In the genomic region with DNA sequence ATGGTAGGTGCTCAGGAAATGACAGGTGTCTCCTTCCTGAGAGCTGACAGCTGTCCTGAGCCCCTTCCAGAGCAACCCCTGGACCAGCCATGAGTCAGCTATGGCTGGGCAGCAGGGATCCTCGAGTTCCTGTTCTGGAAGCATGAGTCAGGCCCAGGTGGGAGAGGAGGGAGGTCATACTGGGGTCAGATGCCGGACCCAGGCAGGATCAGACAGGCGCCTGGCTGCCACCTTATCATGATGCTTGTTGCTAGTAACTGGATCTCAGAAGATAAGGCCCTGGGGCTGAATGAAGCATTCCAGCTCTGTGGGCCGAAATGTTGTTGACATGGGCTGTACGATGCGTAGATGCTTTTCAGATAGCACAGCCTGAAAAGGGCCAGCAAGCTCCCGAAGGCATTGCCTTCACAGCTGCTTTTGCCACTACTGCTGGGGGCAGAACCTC, we compare ENCODE assay signal across 12 cellular contexts. TPM values are rescaled to one million over a fixed set of nuclear protein-coding genes. Genes with fewer than 3 reads are reported as not detected.
A peak's percentile ranks its signal among the peaks of the same experiment; 100 is the strongest.
DNase-seq lines count a peak whose midpoint lies in the region; ATAC-seq and TF ChIP-seq lines count a peak whose summit lies in the region.
"Had no signal": no experiment of that assay in that cellular context is flagged by ENCODE, and none has a peak within 500 bp of the region (broad histone marks: within the 10 kb centered on the region; RNA-seq: fewer than 3 reads in every experiment).

No MANE protein-coding gene starts in this region.

- H3K36me3 ChIP-seq in Panc1 (ENCODE audit: control insufficient read depth, insufficient read depth, low read length) (no peaks in the 10 kb centered on the region), psoas muscle (ENCODE audit: insufficient read depth in 1 of 2, low read depth in 1 of 2) (no peaks in the 10 kb centered on the region)

- intact Hi-C loops in Panc1 (cut with micrococcal nuclease; ENCODE audit: unreplicated experiment) = no loop called here
- intact Hi-C loops in psoas muscle (cut with DNase I) = no loop called here

- CTCF ChIA-PET in Panc1 (lab: Charles Lee) = interaction anchor here (0.6 to 1.3 kb wide), 4 partner anchors 63 to 702 kb away, joined by 3 to 16 read pairs (median 4); no protein-coding TSS in a partner anchor

- POLR2A ChIA-PET in Panc1 (lab: Charles Lee) = interaction anchor here (0.6 kb wide), 1 partner anchor 109 kb away, joined by 3 read pairs; no protein-coding TSS in a partner anchor

- BruUV-seq in Panc1 (replicated peaks; lab: Mats Ljungman, UMichigan) = no TSS peak

- ATAC-seq in Panc1 (peak; percentile 79), psoas muscle (peak in 3 of 4 donors; percentile 61 to 70 (median 68)), GM18519 (IDR thresholded peaks at IDR 0.05; ENCODE audit: low FRiP score, unreplicated experiment) (no peak), HG02840 (IDR thresholded peaks at IDR 0.05; ENCODE audit: low FRiP score, unreplicated experiment) (no peak)
- ATAC-seq: Right ventricle myocardium inferior had no signal

- no peak overlapping the region for H3K4me3 ChIP-seq in Panc1 (ENCODE audit: low read depth in 2 of 2, low read length in 2 of 2)
- H3K4me3 ChIP-seq in epithelial cell of proximal tubule (ENCODE audit: low read depth, low read length) = no peak overlapping the region
- H3K4me3 ChIP-seq in psoas muscle = no peak overlapping the region

- in situ Hi-C loops in Panc1 (cut with HindIII; ENCODE audit: low pct_unique_long_range_greater_than_20kb, low sequenced_read_pairs) = no loop called here

- H3K27ac ChIP-seq in Panc1 (ENCODE audit: low read length) (peak overlapping the region; percentile 91), psoas muscle (no peak overlapping the region)

- WGBS in psoas muscle, 3 donors = 73 to 76% (median 75%) methylated on average over 7 of the region's 7 CpGs

- H3K4me1 ChIP-seq in Panc1 (ENCODE audit: control insufficient read depth, insufficient read depth, low read length) (peaks cover 43% of the 10 kb centered on the region), psoas muscle (peaks cover 4% of the 10 kb centered on the region)

- DNase-seq in ELR (ENCODE audit: low read depth) (peak; percentile 92), Panc1 (ENCODE audit: low read depth, low spot score) (peak; percentile 60), epithelial cell of proximal tubule (ENCODE audit: low read depth) (peak; percentile 49), psoas muscle (no peak), NCI-H2029 (lab: John Stamatoyannopoulos, UW) (no peak), activated gamma-delta T cell treated with Interleukin-2 at 50 U/mL for 16 hours (no peak)
- DNase-seq: activated CD8-positive, alpha-beta memory T cell treated with anti-CD3 and anti-CD28 coated beads, Interleukin-2, amount 50 U/mL, for 4 hours; DMS 273 treated with DMSO at 0.1 percent for 48 hours had no signal

- no peaks in the 10 kb centered on the region for H3K27me3 ChIP-seq in Panc1 (ENCODE audit: control insufficient read depth, insufficient read depth, low read length)
- H3K27me3 ChIP-seq in psoas muscle (ENCODE audit: insufficient read depth in 3 of 3, low read length in 2 of 3) = no peaks in the 10 kb centered on the region

- TF ChIP-seq CTCF in Panc1 (IDR thresholded peaks at IDR 0.05) = no peak
- no peak for TF ChIP-seq CTCF in epithelial cell of proximal tubule (conservative IDR thresholded peaks at IDR 0.05; ENCODE audit: low read depth, low read length)
- no peak for TF ChIP-seq CTCF in psoas muscle (IDR thresholded peaks at IDR 0.05)

- no peaks in the 10 kb centered on the region for H3K9me3 ChIP-seq in Panc1 (ENCODE audit: control insufficient read depth, insufficient read depth, low read depth, low read length)
- no peaks in the 10 kb centered on the region for H3K9me3 ChIP-seq in psoas muscle

RNA-seq across cellular contexts. Expression of gene KRT7, which starts 17.4 kb away (rescaled TPM):
- total RNA-seq in Panc1 (2021; ENCODE audit: unreplicated experiment) (16.8 TPM), epithelial cell of proximal tubule (495 and 768 TPM in 2 replicates), psoas muscle (1 to 10 TPM in 3 of 4 donors, under 1 TPM in 1; 0.39 to 3.9 (median 1.9) TPM)
- polyA plus RNA-seq in Panc1 (2012; ENCODE audit: insufficient read length) = 19.1 TPM
- polyA plus RNA-seq in psoas muscle = 1 to 10 TPM in 2 of 3 donors, under 1 TPM in 1; 0.56 to 2.2 (median 1.6) TPM
- total RNA-seq: cerebellum, Right ventricle myocardium inferior had no signal

RNA-seq across cellular contexts. Expression of gene KRT80, which starts 23.8 kb away (rescaled TPM):
- 51.5 TPM for total RNA-seq in Panc1 (2021; ENCODE audit: unreplicated experiment)
- polyA plus RNA-seq in Panc1 (2012; ENCODE audit: insufficient read length) = 30.3 TPM
- 18.0 and 32.1 TPM in 2 replicates for total RNA-seq in epithelial cell of proximal tubule
- 10 to 100 TPM in 1 of 4 donors, 1 to 10 TPM in 2, under 1 TPM in 1; 0.11 to 14.0 (median 2.9) TPM for total RNA-seq in psoas muscle
- under 1 TPM; 0.13 to 0.44 (median 0.24) TPM for polyA plus RNA-seq in psoas muscle
- total RNA-seq: cerebellum, Right ventricle myocardium inferior had no signal

RNA-seq across cellular contexts. Expression of gene KRT86, which starts 58.8 kb away (rescaled TPM):
- total RNA-seq in Panc1 (2021; ENCODE audit: unreplicated experiment) = 1.1 TPM
- 1.2 TPM for polyA plus RNA-seq in Panc1 (2012; ENCODE audit: insufficient read length)
- 2.2 and 2.7 TPM in 2 replicates for total RNA-seq in epithelial cell of proximal tubule
- total RNA-seq in psoas muscle = under 1 TPM in 1 of 4 donors, not detected in 3; 0.77 TPM
- polyA plus RNA-seq in psoas muscle = under 1 TPM in 2 of 3 donors, not detected in 1; 0.01 to 0.05 TPM
- total RNA-seq: cerebellum, Right ventricle myocardium inferior had no signal

Comparison
In these comparisons a context has a peak if more than half of its experiments do, and no peak if none do; other contexts are left out.
1. DNase-seq: peak in ELR (single experiment), Panc1 (single experiment) and epithelial cell of proximal tubule (single experiment); none in psoas muscle (0 of 2), NCI-H2029 (single experiment) and activated gamma-delta T cell treated with Interleukin-2 at 50 U/mL for 16 hours (single experiment).
2. ATAC-seq: peak in Panc1 (single experiment) and psoas muscle (3 of 4); none in GM18519 (single experiment) and HG02840 (single experiment).
3. RNA of gene KRT7, which starts 17.4 kb away (total RNA-seq): 495 to 768 TPM in epithelial cell of proximal tubule; 16.8 TPM in Panc1 (single experiment) and 0.39 to 3.9 TPM in psoas muscle; every median in the first group is over 10 times any median in the second.